8 cellular contexts compared by ENCODE assay signal in the genomic region with DNA sequence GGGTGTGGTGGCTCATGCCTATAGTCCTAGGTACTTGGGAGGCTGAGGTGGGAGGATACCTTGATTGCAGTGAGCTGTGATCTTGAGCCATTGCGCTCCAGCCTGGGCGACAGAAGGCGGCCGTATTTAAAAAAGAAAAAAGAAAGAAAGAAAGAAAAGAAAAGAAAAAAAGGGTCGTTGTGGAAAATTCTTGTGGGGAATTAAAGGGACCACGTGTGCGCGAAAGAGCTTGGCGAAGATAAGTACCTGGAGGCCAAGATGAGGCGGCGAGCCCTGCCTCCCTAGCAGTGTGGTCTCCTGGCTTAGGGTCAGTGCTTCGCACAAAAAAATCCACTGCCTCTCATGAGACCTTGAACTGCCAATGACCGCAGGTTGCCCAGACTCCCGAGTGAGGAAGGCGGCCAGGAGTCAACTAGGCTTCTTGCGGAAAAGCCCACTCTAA. TPM values are rescaled to one million over a fixed set of nuclear protein-coding genes. Genes with fewer than 3 reads are reported as not detected.
DNase-seq lines count a peak whose midpoint lies in the region; ATAC-seq and TF ChIP-seq lines count a peak whose summit lies in the region.

No MANE protein-coding gene starts in this region.

- peak overlapping the region; percentile 98 for H3K4me3 Mint-ChIP-seq in osteocyte (ENCODE audit: unreplicated experiment)

- H3K4me2 ChIP-seq in fibroblast of lung (ENCODE audit: extremely low read depth, insufficient read depth, low read length): peak overlapping the region; percentile 88

- H3K4me1 Mint-ChIP-seq in osteocyte (ENCODE audit: unreplicated experiment): peaks cover 32% of the 10 kb centered on the region

- no peaks in the 10 kb centered on the region for H3K9me3 ChIP-seq in Peyer's patch
- no peaks in the 10 kb centered on the region for H3K9me3 ChIP-seq in fibroblast of lung (ENCODE audit: control insufficient read depth, insufficient read depth, low read depth, low read length)

- H3K9me3 Mint-ChIP-seq in osteocyte (ENCODE audit: unreplicated experiment): no peaks in the 10 kb centered on the region

- H3K36me3 ChIP-seq in Peyer's patch (no peaks in the 10 kb centered on the region), fibroblast of lung (ENCODE audit: control insufficient read depth, insufficient read depth, low read length) (no peaks in the 10 kb centered on the region)

- peak overlapping the region; percentile 84 for H2AFZ ChIP-seq in fibroblast of lung (ENCODE audit: low read length)

- no peaks in the 10 kb centered on the region for H3K36me3 Mint-ChIP-seq in osteocyte (ENCODE audit: unreplicated experiment)

- peaks cover 50% of the 10 kb centered on the region for H3K79me2 ChIP-seq in fibroblast of lung (ENCODE audit: control insufficient read depth, insufficient read depth, low read length)

- ATAC-seq in GM19023 (IDR thresholded peaks at IDR 0.05; ENCODE audit: unreplicated experiment) (peak; percentile 1), HG03565 (IDR thresholded peaks at IDR 0.05; ENCODE audit: unreplicated experiment) (no peak)

- H3K4me1 ChIP-seq in Peyer's patch (peaks cover 0 to 47% (median 12%) of the 10 kb centered on the region in 4 donors), fibroblast of lung (ENCODE audit: control insufficient read depth, extremely low read depth, insufficient read depth, low read length) (peaks cover 11% of the 10 kb centered on the region)

- H4K20me1 ChIP-seq in fibroblast of lung (ENCODE audit: control insufficient read depth, extremely low read depth, insufficient read depth, low read length): no peaks in the 10 kb centered on the region

- H3K27ac Mint-ChIP-seq in osteocyte (ENCODE audit: unreplicated experiment): peak overlapping the region; percentile 92

- H3K27ac ChIP-seq in Peyer's patch (peak overlapping the region; percentile 72 to 88 (median 82)), fibroblast of lung (ENCODE audit: insufficient read depth, low read length) (peak overlapping the region; percentile 97)

- H3K9ac ChIP-seq in fibroblast of lung (ENCODE audit: insufficient read depth, low read length): peak overlapping the region; percentile 73

- DNase-seq in Peyer's patch: no peak
- no peak for DNase-seq in fibroblast of lung (ENCODE audit: low read depth in 2 of 2)
- no peak for DNase-seq in osteocyte (ENCODE audit: extremely low spot score, unreplicated experiment)
- DNase-seq in GM20000 (ENCODE audit: low spot score): no peak
- no peak for DNase-seq in stimulated activated CD4-positive, alpha-beta T cell treated with anti-CD3 and anti-CD28 coated beads, Interleukin-4, amount 100 ng/mL, for 24 hours
- DNase-seq in SKM-1 (lab: John Stamatoyannopoulos, UW; ENCODE audit: unreplicated experiment): no peak

- H3K4me3 ChIP-seq in Peyer's patch (peak overlapping the region; percentile 73 to 85 (median 76)), fibroblast of lung (replicated peaks in 1 of 4; ENCODE audit: control extremely low read depth in 1 of 4, insufficient read depth in 1 of 4, low read depth in 3 of 4, low read length in 4 of 4) (peak overlapping the region; percentile 69 to 98 (median 84))

- TF ChIP-seq POLR2A in Peyer's patch (IDR thresholded peaks at IDR 0.05): no peak

- TF ChIP-seq CTCF in Peyer's patch (IDR thresholded peaks at IDR 0.05) (no peak), fibroblast of lung (conservative IDR thresholded peaks at IDR 0.05 in 1 of 2, IDR thresholded peaks at IDR 0.05 in 1 of 2; ENCODE audit: low read depth in 1 of 2, low read length in 2 of 2) (no peak), osteocyte (IDR thresholded peaks at IDR 0.05) (no peak), GM20000 (IDR thresholded peaks at IDR 0.05; ENCODE audit: extremely low read depth, missing control alignments) (no peak)

- H3K27me3 ChIP-seq in Peyer's patch: no peaks in the 10 kb centered on the region
- no peaks in the 10 kb centered on the region for H3K27me3 ChIP-seq in fibroblast of lung (ENCODE audit: control insufficient read depth, insufficient read depth, low read length)

- no peaks in the 10 kb centered on the region for H3K27me3 Mint-ChIP-seq in osteocyte (ENCODE audit: unreplicated experiment)

RNA-seq across cellular contexts. Expression of gene NMT1, which starts 0.7 kb away (rescaled TPM):
- 100 to 1,000 TPM in 1 of 4 donors, 10 to 100 TPM in 3; 60.9 to 111 (median 77.1) TPM for total RNA-seq in Peyer's patch
- total RNA-seq in fibroblast of lung: 73.2 and 124 TPM in 2 replicates
- polyA plus RNA-seq in fibroblast of lung: 46.2 and 57.1 TPM in 2 replicates
- polyA plus RNA-seq in fibroblast of lung (2012): 104 and 130 TPM in 2 replicates
- 67.8 and 173 TPM in 2 replicates for polyA minus RNA-seq in fibroblast of lung (ENCODE audit: low replicate concordance)
- total RNA-seq in osteocyte: 92.4 and 97.9 TPM in 2 replicates

RNA-seq across cellular contexts. Expression of gene DCAKD, which starts 9.0 kb away (rescaled TPM):
- total RNA-seq in Peyer's patch (10 to 100 TPM; 12.6 to 78.4 (median 23.2) TPM), fibroblast of lung (39.8 and 41.5 TPM in 2 replicates), osteocyte (41.3 and 42.2 TPM in 2 replicates)
- polyA plus RNA-seq in fibroblast of lung: 21.8 TPM in 2 replicates
- 26.3 and 28.3 TPM in 2 replicates for polyA plus RNA-seq in fibroblast of lung (2012)
- 85.1 and 89.3 TPM in 2 replicates for polyA minus RNA-seq in fibroblast of lung (ENCODE audit: low replicate concordance)
